ENCODE assay signal across 24 cellular contexts in genomic region chr10:1601371-1601906, GRCh38.
"Had no signal": no experiment of that assay in that cellular context is flagged by ENCODE, and none has a peak within 500 bp of the region (broad histone marks: within the 10 kb centered on the region; RNA-seq: fewer than 3 reads in every experiment).

No MANE protein-coding gene starts in this region.

- H3K4me3 ChIP-seq: esophagus muscularis mucosa, gastroesophageal sphincter, ovary, psoas muscle, right atrium auricular region, tibial artery had no signal

- ATAC-seq: activated CD8-positive, alpha-beta T cell treated with anti-CD3 and anti-CD28 coated beads for 36 hours; activated T-helper 17 cell treated with anti-CD3 and anti-CD28 coated beads, Interleukin-2, amount 50 U/mL, for 72 hours; gastroesophageal sphincter; left colon; naive thymus-derived CD4-positive, alpha-beta T cell; psoas muscle had no signal

- H3K9me3 ChIP-seq: esophagus muscularis mucosa, gastroesophageal sphincter, ovary, psoas muscle, right atrium auricular region, tibial artery had no signal

- H3K27me3 ChIP-seq: ovary, right atrium auricular region had no signal

- H3K27me3 Mint-ChIP-seq: activated CD4-positive, alpha-beta T cell treated with anti-CD3 and anti-CD28 coated beads, Interleukin-2, amount 10 ng/mL, durations not matched to agents 7 days and 5 days; activated naive CD8-positive, alpha-beta T cell had no signal

- H3K9me3 Mint-ChIP-seq: activated T-helper 17 cell treated with anti-CD3 and anti-CD28 coated beads, Interleukin-2, amount 50 U/mL, for 72 hours had no signal

- FAIRE-seq: astrocyte, endometrium, islet of Langerhans, TTC549, urothelium cell line had no signal

- DNase-seq: activated CD4-positive, alpha-beta T cell treated with anti-CD3 and anti-CD28 coated beads, Interleukin-2, amount 10 ng/mL, durations not matched to agents 7 days and 5 days; activated CD4-positive, CD25-positive, alpha-beta regulatory T cell treated with anti-CD3 and anti-CD28 coated beads, Interleukin-2, amount 50 U/mL, for 72 hours; activated CD8-positive, alpha-beta T cell treated with anti-CD3 and anti-CD28 coated beads for 36 hours; activated T-cell treated with anti-CD3 and anti-CD28 coated beads, Interleukin-2, amount 50 U/mL, for 1 hour; head of caudate nucleus; left colon; naive thymus-derived CD4-positive, alpha-beta T cell; ovary; psoas muscle; stimulated activated CD4-positive, alpha-beta T cell treated with anti-CD3 and anti-CD28 coated beads, Interleukin-4, amount 100 ng/mL, for 24 hours; stimulated activated naive CD4-positive, alpha-beta T cell treated with Interleukin-2 at 50 U/mL for 16 hours; T-helper 1 cell; tibial artery; WERI-Rb-1 had no signal

- H3K36me3 Mint-ChIP-seq: activated naive CD8-positive, alpha-beta T cell; naive thymus-derived CD4-positive, alpha-beta T cell had no signal

- H3K36me3 ChIP-seq: esophagus muscularis mucosa, gastroesophageal sphincter, ovary, right atrium auricular region, tibial artery, WERI-Rb-1 had no signal

- H3K27ac ChIP-seq: esophagus muscularis mucosa, gastroesophageal sphincter, ovary, psoas muscle, right atrium auricular region, tibial artery, WERI-Rb-1 had no signal

- H3K4me1 Mint-ChIP-seq: activated CD4-positive, alpha-beta T cell treated with anti-CD3 and anti-CD28 coated beads, Interleukin-2, amount 10 ng/mL, durations not matched to agents 7 days and 5 days; activated T-helper 17 cell treated with anti-CD3 and anti-CD28 coated beads, Interleukin-2, amount 50 U/mL, for 72 hours; naive thymus-derived CD4-positive, alpha-beta T cell had no signal

- H3K4me3 Mint-ChIP-seq: activated CD4-positive, alpha-beta T cell treated with anti-CD3 and anti-CD28 coated beads, Interleukin-2, amount 10 ng/mL, durations not matched to agents 7 days and 5 days; activated CD8-positive, alpha-beta T cell treated with anti-CD3 and anti-CD28 coated beads for 36 hours; activated naive CD8-positive, alpha-beta T cell; activated T-helper 17 cell treated with anti-CD3 and anti-CD28 coated beads, Interleukin-2, amount 50 U/mL, for 72 hours; naive thymus-derived CD4-positive, alpha-beta T cell had no signal

- H3K27ac Mint-ChIP-seq: activated CD4-positive, alpha-beta T cell treated with anti-CD3 and anti-CD28 coated beads, Interleukin-2, amount 10 ng/mL, durations not matched to agents 7 days and 5 days; activated CD8-positive, alpha-beta T cell treated with anti-CD3 and anti-CD28 coated beads for 36 hours; activated naive CD8-positive, alpha-beta T cell; activated T-helper 17 cell treated with anti-CD3 and anti-CD28 coated beads, Interleukin-2, amount 50 U/mL, for 72 hours; naive thymus-derived CD4-positive, alpha-beta T cell had no signal

- H3K4me1 ChIP-seq: esophagus muscularis mucosa, gastroesophageal sphincter, psoas muscle, right atrium auricular region, tibial artery had no signal
